8 cellular contexts compared by ENCODE assay signal in the genomic region with DNA sequence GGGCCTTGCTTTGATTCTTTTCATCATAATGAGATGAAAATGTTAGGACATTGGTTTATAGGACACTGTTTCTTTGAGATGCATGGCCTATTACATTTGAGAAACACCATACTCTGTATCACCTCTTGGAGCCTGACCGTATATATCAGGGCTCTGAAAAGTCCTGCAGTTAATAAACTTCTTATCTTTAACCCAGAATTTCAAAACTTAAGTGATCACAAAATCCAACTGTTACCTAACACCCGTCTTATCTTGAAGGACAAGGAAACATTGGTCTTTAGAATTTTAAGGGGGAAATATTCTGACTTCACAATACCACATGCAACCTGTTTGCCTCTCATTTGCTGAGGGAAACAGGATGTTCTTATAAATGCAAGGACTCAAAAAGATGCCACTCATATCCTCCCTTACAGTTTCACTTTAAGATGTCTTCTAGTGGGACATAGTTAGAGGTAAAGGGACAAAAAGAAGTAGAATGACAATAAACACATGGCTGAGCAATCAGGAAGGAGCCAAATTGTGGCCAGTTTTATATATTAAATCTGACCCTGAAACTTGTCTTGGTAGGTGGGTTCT.
DNase-seq lines count a peak whose midpoint lies in the region; ATAC-seq and TF ChIP-seq lines count a peak whose summit lies in the region.

No MANE protein-coding gene starts in this region.

- no peak overlapping the region for H2AFZ ChIP-seq in DND-41 (ENCODE audit: low read depth, low read length)

- TF ChIP-seq CTCF in DND-41 (IDR thresholded peaks at IDR 0.05; ENCODE audit: borderline replicate concordance, extremely low read depth, low read length, poor library complexity, severe bottlenecking): no peak

- no peaks in the 10 kb centered on the region for H3K27me3 Mint-ChIP-seq in memory B cell

- peak; percentile 44; the same call in 1 of the 3 replicates for ATAC-seq in DND-41 (ENCODE audit: insufficient read depth, low read depth)
- peak; percentile 35 for ATAC-seq in GM21447 (IDR thresholded peaks at IDR 0.05; ENCODE audit: unreplicated experiment)
- ATAC-seq in memory B cell (ENCODE audit: low read depth): peak; percentile 9

- H3K4me3 Mint-ChIP-seq in memory B cell: peak overlapping the region; percentile 37

- H3K9ac ChIP-seq in DND-41 (ENCODE audit: low read depth, low read length): no peak overlapping the region

- H3K4me1 Mint-ChIP-seq in memory B cell: peaks cover 45% of the 10 kb centered on the region

- no peak overlapping the region for H3K4me3 ChIP-seq in DND-41 (ENCODE audit: low read depth in 1 of 2, low read length in 2 of 2)

- H3K4me2 ChIP-seq in DND-41 (ENCODE audit: insufficient read depth, low read length): no peak overlapping the region

- DNase-seq in DND-41: no peak
- DNase-seq in OCI-M1 (lab: John Stamatoyannopoulos, UW): peak; percentile 72
- no peak for DNase-seq in memory B cell (ENCODE audit: low spot score in 2 of 2)
- no peak for DNase-seq in NCI-H2081 (lab: John Stamatoyannopoulos, UW)
- DNase-seq in stimulated activated CD4-positive, alpha-beta T cell treated with anti-CD3 and anti-CD28 coated beads, Interleukin-2, amount 100 ng/mL, for 24 hours: no peak
- DNase-seq in UCSD-AML1 (lab: John Stamatoyannopoulos, UW; ENCODE audit: unreplicated experiment): no peak
- DNase-seq in stimulated activated CD8-positive, alpha-beta memory T cell treated with anti-CD3 and anti-CD28 coated beads, Interleukin-4, amount 100 ng/mL, for 48 hours: no peak

- no peaks in the 10 kb centered on the region for H3K79me2 ChIP-seq in DND-41 (ENCODE audit: insufficient read depth, low read length)

- H3K9me3 Mint-ChIP-seq in memory B cell: no peaks in the 10 kb centered on the region

- peaks cover 2% of the 10 kb centered on the region for H3K36me3 Mint-ChIP-seq in memory B cell

- no peaks in the 10 kb centered on the region for H4K20me1 ChIP-seq in DND-41 (ENCODE audit: insufficient read depth, low read length)

- H3K36me3 ChIP-seq in DND-41 (ENCODE audit: insufficient read depth, low read length): peaks cover 17% of the 10 kb centered on the region

- H3K27ac Mint-ChIP-seq in memory B cell: peak overlapping the region; percentile 86

- no peaks in the 10 kb centered on the region for H3K27me3 ChIP-seq in DND-41 (ENCODE audit: insufficient read depth, low read length, poor library complexity)

- H3K27ac ChIP-seq in DND-41 (ENCODE audit: low read length): peak overlapping the region; percentile 63

- peaks cover 36% of the 10 kb centered on the region for H3K4me1 ChIP-seq in DND-41 (ENCODE audit: insufficient read depth, low read length)

- H3K9me3 ChIP-seq in DND-41 (ENCODE audit: insufficient read depth, low read length, severe bottlenecking): no peaks in the 10 kb centered on the region
